22 cellular contexts compared by ENCODE assay signal in genomic region chr7:45609180-45609579, GRCh38.
"Had no signal": no experiment of that assay in that cellular context is flagged by ENCODE, and none has a peak within 500 bp of the region (broad histone marks: within the 10 kb centered on the region; RNA-seq: fewer than 3 reads in every experiment).

No MANE protein-coding gene starts in this region.

- H3K4me3 ChIP-seq: heart right ventricle, lung, thyroid gland, vagina had no signal

- H3K27ac ChIP-seq: heart right ventricle, thyroid gland, vagina, VCaP had no signal

- H3K36me3 ChIP-seq: thyroid gland, vagina had no signal

- H3K4me1 ChIP-seq: heart right ventricle, thyroid gland, vagina had no signal

- H3K27me3 ChIP-seq: thyroid gland, vagina had no signal

- H3K9me3 ChIP-seq: thyroid gland, vagina had no signal

- FAIRE-seq: endometrium, keratinocyte had no signal

- ATAC-seq: activated CD4-positive, CD25-positive, alpha-beta regulatory T cell treated with anti-CD3 and anti-CD28 coated beads, Interleukin-2, amount 50 U/mL, for 24 hours; activated CD8-positive, alpha-beta T cell treated with anti-CD3 and anti-CD28 coated beads for 36 hours; activated T-cell treated with anti-CD3 and anti-CD28 coated beads, Interleukin-2, amount 50 U/mL, for 4 hours; heart right ventricle; stimulated activated naive CD8-positive, alpha-beta T cell treated with anti-CD3 and anti-CD28 coated beads, Interleukin-15, Interleukin-2, amounts not matched to agents 100 U/mL and 50 U/mL, for 24 hours had no signal

- DNase-seq: activated CD4-positive, alpha-beta T cell treated with anti-CD3 and anti-CD28 coated beads, Interleukin-2, amount 10 ng/mL, durations not matched to agents 24 days and 14 days; activated CD8-positive, alpha-beta T cell treated with anti-CD3 and anti-CD28 coated beads for 36 hours; activated naive CD4-positive, alpha-beta T cell treated with anti-CD3 and anti-CD28 coated beads for 36 hours; activated naive CD8-positive, alpha-beta T cell treated with anti-CD3 and anti-CD28 coated beads, Interleukin-2, amount 10 ng/mL, durations not matched to agents 7 days and 5 days; activated T-cell treated with anti-CD3 and anti-CD28 coated beads, Interleukin-2, amount 50 U/mL, for 4 hours; amniotic stem cell; cerebellar nuclear complex; heart right ventricle; naive B cell; occipital lobe; retina; stimulated activated CD4-positive, alpha-beta T cell treated with anti-CD3 and anti-CD28 coated beads, Interleukin-4, amount 100 ng/mL, for 4 hours; stimulated activated naive CD8-positive, alpha-beta T cell treated with anti-CD3 and anti-CD28 coated beads, Interleukin-15, Interleukin-2, amounts not matched to agents 100 U/mL and 50 U/mL, for 24 hours; substantia nigra; SW 1271; thyroid gland had no signal
